In the genomic region with DNA sequence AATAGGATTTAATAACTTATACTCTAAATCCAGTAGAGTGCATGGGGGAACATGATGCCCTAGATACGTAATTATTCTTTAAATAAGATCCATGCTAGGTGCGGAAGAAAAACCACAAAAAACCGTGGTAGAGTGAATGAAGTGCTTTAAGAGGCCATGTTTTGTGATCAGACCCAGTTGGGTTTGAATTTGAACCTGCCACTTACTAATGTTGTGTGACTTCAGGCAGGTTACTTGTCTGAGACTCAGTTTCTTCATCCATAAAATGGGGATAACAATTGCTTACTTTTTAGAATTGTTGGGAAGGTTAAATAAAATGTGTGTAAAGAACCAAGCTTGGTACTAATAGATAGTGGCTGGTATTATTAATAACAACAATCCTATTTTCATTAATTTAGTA, we compare ENCODE assay signal across 31 cellular contexts.
"Had no signal": no experiment of that assay in that cellular context is flagged by ENCODE, and none has a peak within 500 bp of the region (broad histone marks: within the 10 kb centered on the region; RNA-seq: fewer than 3 reads in every experiment).

No MANE protein-coding gene starts in this region.

- H3K27me3 ChIP-seq: neural progenitor cell, ovary, spleen, suprapubic skin, testis, tibial artery, transverse colon, upper lobe of right lung, uterus had no signal

- H3K27me3 Mint-ChIP-seq: progenitor cell of endocrine pancreas; stimulated activated memory B cell treated with anti-CD40 and anti-IgM and Interleukin-4, amounts not matched to agents 10 μg/mL and 1 μg/mL and 100 μg/mL, for 72 hours; stimulated activated naive CD8-positive, alpha-beta T cell treated with anti-CD3 and anti-CD28 coated beads, Interleukin-15, amount 100 ng/mL, for 72 hours; type B pancreatic cell had no signal

- ATAC-seq: natural killer cell; psoas muscle; right cardiac atrium; sciatic nerve; stimulated activated memory B cell treated with anti-CD40 and anti-IgM and Interleukin-4, amounts not matched to agents 10 μg/mL and 1 μg/mL and 100 μg/mL, for 72 hours; stimulated activated naive CD8-positive, alpha-beta T cell treated with anti-CD3 and anti-CD28 coated beads, Interleukin-15, amount 100 ng/mL, for 72 hours; stimulated activated naive CD8-positive, alpha-beta T cell treated with anti-CD3 and anti-CD28 coated beads, Interleukin-15, Interleukin-2, amounts not matched to agents 100 U/mL and 50 U/mL, for 24 hours; upper lobe of right lung had no signal

- H3K9me3 Mint-ChIP-seq: natural killer cell; nephron; stimulated activated memory B cell treated with anti-CD40 and anti-IgM and Interleukin-4, amounts not matched to agents 10 μg/mL and 1 μg/mL and 100 μg/mL, for 72 hours; stimulated activated naive CD8-positive, alpha-beta T cell treated with anti-CD3 and anti-CD28 coated beads, Interleukin-15, amount 100 ng/mL, for 72 hours; type B pancreatic cell had no signal

- H3K27ac Mint-ChIP-seq: natural killer cell; neural progenitor cell; progenitor cell of endocrine pancreas; stimulated activated memory B cell treated with anti-CD40 and anti-IgM and Interleukin-4, amounts not matched to agents 10 μg/mL and 1 μg/mL and 100 μg/mL, for 72 hours; stimulated activated naive CD8-positive, alpha-beta T cell treated with anti-CD3 and anti-CD28 coated beads, Interleukin-15, amount 100 ng/mL, for 72 hours; type B pancreatic cell had no signal

- DNase-seq: natural killer cell; occipital lobe; ovary; posterior cingulate gyrus; psoas muscle; right cardiac atrium; spleen; stimulated activated CD4-positive, alpha-beta T cell treated with anti-CD3 and anti-CD28 coated beads, Interleukin-12 subunit alpha, Interleukin-12 subunit beta, amount 100 ng/mL, for 4 hours; stimulated activated CD4-positive, alpha-beta T cell treated with anti-CD3 and anti-CD28 coated beads, Interleukin-1b, Interleukin-23, amount 100 ng/mL, for 48 hours; stimulated activated CD4-positive, alpha-beta T cell treated with anti-CD3 and anti-CD28 coated beads, Interleukin-4, amount 100 ng/mL, for 1 hour; stimulated activated CD4-positive, alpha-beta T cell treated with anti-CD3 and anti-CD28 coated beads, Interleukin-4, amount 100 ng/mL, for 4 hours; stimulated activated CD8-positive, alpha-beta memory T cell treated with anti-CD3 and anti-CD28 coated beads, Interleukin-4, amount 100 ng/mL, for 48 hours; stimulated activated naive CD4-positive, alpha-beta T cell; stimulated activated naive CD8-positive, alpha-beta T cell treated with anti-CD3 and anti-CD28 coated beads, Interleukin-15, amount 100 ng/mL, for 72 hours; stimulated activated naive CD8-positive, alpha-beta T cell treated with anti-CD3 and anti-CD28 coated beads, Interleukin-15, Interleukin-2, amounts not matched to agents 100 U/mL and 50 U/mL, for 24 hours; substantia nigra; testis; tibial artery; transverse colon; upper lobe of right lung; uterus had no signal

- H3K9me3 ChIP-seq: ovary, psoas muscle, spleen, suprapubic skin, testis, tibial artery, transverse colon, upper lobe of right lung, uterus had no signal

- H3K4me3 Mint-ChIP-seq: natural killer cell; nephron; neural progenitor cell; stimulated activated memory B cell treated with anti-CD40 and anti-IgM and Interleukin-4, amounts not matched to agents 10 μg/mL and 1 μg/mL and 100 μg/mL, for 72 hours; stimulated activated naive CD8-positive, alpha-beta T cell treated with anti-CD3 and anti-CD28 coated beads, Interleukin-15, amount 100 ng/mL, for 72 hours; type B pancreatic cell had no signal

- H3K36me3 Mint-ChIP-seq: natural killer cell; stimulated activated memory B cell treated with anti-CD40 and anti-IgM and Interleukin-4, amounts not matched to agents 10 μg/mL and 1 μg/mL and 100 μg/mL, for 72 hours had no signal

- H3K4me2 ChIP-seq: neural progenitor cell, smooth muscle cell had no signal

- H3K27ac ChIP-seq: neural progenitor cell, ovary, parathyroid adenoma, psoas muscle, skin epidermis, spleen, suprapubic skin, testis, tibial artery, transverse colon, upper lobe of right lung, uterus had no signal

- H3K4me3 ChIP-seq: neural progenitor cell, ovary, psoas muscle, skin epidermis, smooth muscle cell, spleen, suprapubic skin, testis, tibial artery, transverse colon, upper lobe of right lung, uterus had no signal

- H3K36me3 ChIP-seq: neural progenitor cell, ovary, spleen, suprapubic skin, tibial artery, transverse colon, upper lobe of right lung, uterus had no signal

- H3K4me1 ChIP-seq: parathyroid adenoma, suprapubic skin, upper lobe of right lung had no signal
